ENCODE assay signal across 8 cellular contexts in genomic region chr4:107930821-107931774, GRCh38. TPM values are rescaled to one million over a fixed set of nuclear protein-coding genes. Genes with fewer than 3 reads are reported as not detected.
DNase-seq lines count a peak whose midpoint lies in the region; ATAC-seq and TF ChIP-seq lines count a peak whose summit lies in the region.

CYP2U1 (plus strand) TSS chr4:107931549; CDS start chr4:107931644, 95 bp downstream.

- H3K27me3 Mint-ChIP-seq in activated CD4-positive, alpha-beta memory T cell treated with anti-CD3 and anti-CD28 coated beads, Interleukin-2, amount 10 ng/mL, durations not matched to agents 7 days and 5 days: peaks cover 6% of the 10 kb centered on the region

- POLR2A ChIA-PET in activated CD4-positive, alpha-beta memory T cell treated with anti-CD3 and anti-CD28 coated beads, Interleukin-2, amount 10 ng/mL, durations not matched to agents 7 days and 5 days (lab: Charles Lee): interaction anchor here (1.0 to 1.3 kb wide), 4 partner anchors 9 to 61 kb away, joined by 3 to 5 read pairs (median 4); partner anchors contain the start of gene HADH

- peak; percentile 94 for ATAC-seq in HG03159 (IDR thresholded peaks at IDR 0.05; ENCODE audit: unreplicated experiment)

- no peaks in the 10 kb centered on the region for H3K27me3 ChIP-seq in duodenal mucosa (ENCODE audit: control insufficient read depth in 1 of 2, insufficient read depth in 2 of 2, low read length in 2 of 2)

- no peaks in the 10 kb centered on the region for H3K36me3 ChIP-seq in duodenal mucosa (ENCODE audit: control insufficient read depth in 1 of 2, insufficient read depth in 2 of 2, low read length in 2 of 2)

- H3K27ac ChIP-seq in duodenal mucosa (ENCODE audit: low read depth, low read length): no peak within 1 kb of the TSS

- H3K9ac ChIP-seq in duodenal mucosa (ENCODE audit: low read depth in 1 of 2, low read length in 2 of 2): peak within 1 kb of the TSS; percentile 67 to 73

- H3K4me1 Mint-ChIP-seq in activated CD4-positive, alpha-beta memory T cell treated with anti-CD3 and anti-CD28 coated beads, Interleukin-2, amount 10 ng/mL, durations not matched to agents 7 days and 5 days: peaks cover 15% of the 10 kb centered on the region

- no peaks in the 10 kb centered on the region for H3K9me3 Mint-ChIP-seq in activated CD4-positive, alpha-beta memory T cell treated with anti-CD3 and anti-CD28 coated beads, Interleukin-2, amount 10 ng/mL, durations not matched to agents 7 days and 5 days

- H3K36me3 Mint-ChIP-seq in activated CD4-positive, alpha-beta memory T cell treated with anti-CD3 and anti-CD28 coated beads, Interleukin-2, amount 10 ng/mL, durations not matched to agents 7 days and 5 days (ENCODE audit: low read depth): no peaks in the 10 kb centered on the region

- CTCF ChIA-PET in activated CD4-positive, alpha-beta memory T cell treated with anti-CD3 and anti-CD28 coated beads, Interleukin-2, amount 10 ng/mL, durations not matched to agents 7 days and 5 days (lab: Charles Lee): interaction anchor here (0.8 kb wide), 1 partner anchor 18 kb away, joined by 3 read pairs; no protein-coding TSS in a partner anchor

- H3K4me3 Mint-ChIP-seq in activated CD4-positive, alpha-beta memory T cell treated with anti-CD3 and anti-CD28 coated beads, Interleukin-2, amount 10 ng/mL, durations not matched to agents 7 days and 5 days: peak within 1 kb of the TSS; percentile 80

- in situ Hi-C loops in GM18951 (cut with MboI; ENCODE audit: low sequenced_read_pairs, unreplicated experiment): no loop called here

- peak; percentile 67 for TF ChIP-seq POLR2A in GM18951 (IDR thresholded peaks at IDR 0.05; ENCODE audit: extremely low read depth, insufficient read depth, insufficient read length)

- H3K27ac Mint-ChIP-seq in activated CD4-positive, alpha-beta memory T cell treated with anti-CD3 and anti-CD28 coated beads, Interleukin-2, amount 10 ng/mL, durations not matched to agents 7 days and 5 days: peak within 1 kb of the TSS; percentile 9

- peak within 1 kb of the TSS; percentile 78 to 87 for H3K4me3 ChIP-seq in duodenal mucosa (ENCODE audit: low read depth in 1 of 2, low read length in 2 of 2)

- peak; percentile 69 to 71 for DNase-seq in AML-193 (lab: John Stamatoyannopoulos, UW)
- peak; percentile 82 for DNase-seq in NCI-H748 (lab: John Stamatoyannopoulos, UW; ENCODE audit: unreplicated experiment)
- DNase-seq in activated CD4-positive, alpha-beta memory T cell treated with anti-CD3 and anti-CD28 coated beads, Interleukin-2, amount 10 ng/mL, durations not matched to agents 7 days and 5 days: peak; percentile 79
- DNase-seq in lung microvascular endothelial cell (ENCODE audit: low read depth in 2 of 2): peak; percentile 81 to 85
- DNase-seq in stimulated activated CD4-positive, alpha-beta T cell treated with anti-CD3 and anti-CD28 coated beads, TNF-alpha, amount 100 ng/mL, for 4 hours (ENCODE audit: low read depth in 3 of 3): peak; percentile 62 to 68 (median 67)

- peaks cover 15 to 17% of the 10 kb centered on the region in 2 donors for H3K4me1 ChIP-seq in duodenal mucosa (ENCODE audit: control insufficient read depth in 1 of 2, insufficient read depth in 2 of 2, low read length in 2 of 2)

- no peaks in the 10 kb centered on the region for H3K9me3 ChIP-seq in duodenal mucosa (ENCODE audit: control insufficient read depth in 1 of 2, low read length in 2 of 2)

RNA-seq across cellular contexts. Expression of gene CYP2U1, which starts in this region (rescaled TPM):
- total RNA-seq in activated CD4-positive, alpha-beta memory T cell treated with anti-CD3 and anti-CD28 coated beads, Interleukin-2, amount 10 ng/mL, durations not matched to agents 7 days and 5 days: 1 to 10 TPM; 1.4 to 1.6 TPM
- total RNA-seq in lung microvascular endothelial cell: 3.7 and 3.8 TPM in 2 replicates
